In the genomic region with DNA sequence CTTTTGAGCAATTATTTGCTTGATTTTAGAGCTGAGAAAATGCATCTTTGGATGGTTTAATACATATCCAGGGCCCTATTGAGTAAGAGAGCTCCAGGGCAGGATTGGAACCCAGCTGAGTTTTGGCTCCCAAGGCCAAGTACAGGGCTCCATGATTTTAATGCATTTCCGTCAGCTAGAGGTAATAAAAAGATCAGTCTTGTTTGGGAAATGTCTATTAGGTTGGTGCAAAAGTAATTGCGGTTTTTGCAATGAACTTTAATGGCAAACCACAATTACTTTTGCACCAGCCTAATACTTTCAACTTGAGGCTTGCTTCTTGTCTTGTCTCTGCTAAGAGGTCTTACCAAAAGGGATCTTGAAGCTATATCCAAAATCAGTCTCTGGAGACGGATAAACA, we compare ENCODE assay signal across 1 cellular context.
TF ChIP-seq lines count a peak whose summit lies in the region.

No MANE protein-coding gene starts in this region.

TF ChIP-seq in GM12878, 131 proteins besides CTCF, POLR2A, EP300 and RAD21:
- TF ChIP-seq, protein P1, sequence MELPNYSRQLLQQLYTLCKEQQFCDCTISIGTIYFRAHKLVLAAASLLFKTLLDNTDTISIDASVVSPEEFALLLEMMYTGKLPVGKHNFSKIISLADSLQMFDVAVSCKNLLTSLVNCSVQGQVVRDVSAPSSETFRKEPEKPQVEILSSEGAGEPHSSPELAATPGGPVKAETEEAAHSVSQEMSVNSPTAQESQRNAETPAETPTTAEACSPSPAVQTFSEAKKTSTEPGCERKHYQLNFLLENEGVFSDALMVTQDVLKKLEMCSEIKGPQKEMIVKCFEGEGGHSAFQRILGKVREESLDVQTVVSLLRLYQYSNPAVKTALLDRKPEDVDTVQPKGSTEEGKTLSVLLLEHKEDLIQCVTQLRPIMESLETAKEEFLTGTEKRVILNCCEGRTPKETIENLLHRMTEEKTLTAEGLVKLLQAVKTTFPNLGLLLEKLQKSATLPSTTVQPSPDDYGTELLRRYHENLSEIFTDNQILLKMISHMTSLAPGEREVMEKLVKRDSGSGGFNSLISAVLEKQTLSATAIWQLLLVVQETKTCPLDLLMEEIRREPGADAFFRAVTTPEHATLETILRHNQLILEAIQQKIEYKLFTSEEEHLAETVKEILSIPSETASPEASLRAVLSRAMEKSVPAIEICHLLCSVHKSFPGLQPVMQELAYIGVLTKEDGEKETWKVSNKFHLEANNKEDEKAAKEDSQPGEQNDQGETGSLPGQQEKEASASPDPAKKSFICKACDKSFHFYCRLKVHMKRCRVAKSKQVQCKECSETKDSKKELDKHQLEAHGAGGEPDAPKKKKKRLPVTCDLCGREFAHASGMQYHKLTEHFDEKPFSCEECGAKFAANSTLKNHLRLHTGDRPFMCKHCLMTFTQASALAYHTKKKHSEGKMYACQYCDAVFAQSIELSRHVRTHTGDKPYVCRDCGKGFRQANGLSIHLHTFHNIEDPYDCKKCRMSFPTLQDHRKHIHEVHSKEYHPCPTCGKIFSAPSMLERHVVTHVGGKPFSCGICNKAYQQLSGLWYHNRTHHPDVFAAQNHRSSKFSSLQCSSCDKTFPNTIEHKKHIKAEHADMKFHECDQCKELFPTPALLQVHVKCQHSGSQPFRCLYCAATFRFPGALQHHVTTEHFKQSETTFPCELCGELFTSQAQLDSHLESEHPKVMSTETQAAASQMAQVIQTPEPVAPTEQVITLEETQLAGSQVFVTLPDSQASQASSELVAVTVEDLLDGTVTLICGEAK (IDR thresholded peaks at IDR 0.05; ENCODE audit: borderline replicate concordance), result peak; percentile 24; the same call in 1 of the 2 replicates
- TF ChIP-seq ASH2L (IDR thresholded peaks at IDR 0.05; ENCODE audit: borderline replicate concordance, low read depth), result no peak
